In genomic region chr14:100551056-100551455, GRCh38 we compare ENCODE assay signal across 19 cellular contexts. TPM values are rescaled to one million over a fixed set of nuclear protein-coding genes. Genes with fewer than 3 reads are reported as not detected.
A peak's percentile ranks its signal among the peaks of the same experiment; 100 is the strongest.
DNase-seq lines count a peak whose midpoint lies in the region; ATAC-seq and TF ChIP-seq lines count a peak whose summit lies in the region.
"Had no signal": no experiment of that assay in that cellular context is flagged by ENCODE, and none has a peak within 500 bp of the region (broad histone marks: within the 10 kb centered on the region; RNA-seq: fewer than 3 reads in every experiment).

No MANE protein-coding gene starts in this region.

- no peak for DNase-seq in activated naive CD4-positive, alpha-beta T cell treated with anti-CD3 and anti-CD28 coated beads, Interleukin-2, amount 50 U/mL, for 16 hours
- DNase-seq in Panc1 (ENCODE audit: low read depth, low spot score) (no peak), neuronal stem cell (ENCODE audit: low spot score) (no peak), lower lobe of right lung (no peak)
- DNase-seq: AML-193; Caco-2; Calu3; CD4-positive, alpha-beta T cell; CD8-positive, alpha-beta T cell; DMS79 treated with DMSO at 0.1 percent for 48 hours; GDM1 had no signal

- H2BK120ac ChIP-seq in neuronal stem cell (ENCODE audit: low read depth, low read length): no peak overlapping the region

- H4K20me1 ChIP-seq in BLaER1: no peaks in the 10 kb centered on the region

- no peak overlapping the region for H3K4ac ChIP-seq in neuronal stem cell (ENCODE audit: low read length)

- no peaks in the 10 kb centered on the region for H3K36me3 ChIP-seq in BLaER1
- H3K36me3 ChIP-seq in Panc1 (ENCODE audit: control insufficient read depth, insufficient read depth, low read length): no peaks in the 10 kb centered on the region
- H3K36me3 ChIP-seq in neuronal stem cell (replicated peaks in 1 of 2; ENCODE audit: control insufficient read depth in 2 of 2, insufficient read depth in 2 of 2, low read length in 2 of 2): no peaks in the 10 kb centered on the region
- H3K36me3 ChIP-seq in lower lobe of right lung: no peaks in the 10 kb centered on the region

- no CpG with 5 or more reads among the region's 11 CpGs for WGBS in neuronal stem cell (ENCODE audit: extremely low coverage in 2 of 2, insufficient read length in 2 of 2, insufficient replicate concordance in 1 of 2), 2 donors

- no peak overlapping the region for H3K14ac ChIP-seq in neuronal stem cell (ENCODE audit: low read length)

- peak overlapping the region; percentile 58 for H3K18ac ChIP-seq in neuronal stem cell (ENCODE audit: low read length)

- no peak overlapping the region for H3K4me3 Mint-ChIP-seq in activated naive CD4-positive, alpha-beta T cell treated with anti-CD3 and anti-CD28 coated beads, Interleukin-2, amount 50 U/mL, for 24 hours
- H3K4me3 Mint-ChIP-seq: B cell; CD4-positive, alpha-beta T cell; CD8-positive, alpha-beta T cell had no signal

- no peaks in the 10 kb centered on the region for H3K27me3 ChIP-seq in BLaER1
- H3K27me3 ChIP-seq in Panc1 (ENCODE audit: control insufficient read depth, insufficient read depth, low read length): no peaks in the 10 kb centered on the region
- peaks cover 0 to 57% (median 9%) of the 10 kb centered on the region in 3 experiments for H3K27me3 ChIP-seq in neuronal stem cell (ENCODE audit: control insufficient read depth in 3 of 3, insufficient read depth in 3 of 3, low read depth in 1 of 3, low read length in 3 of 3)
- H3K27me3 ChIP-seq in lower lobe of right lung (ENCODE audit: low read depth): no peaks in the 10 kb centered on the region

- H2AK5ac ChIP-seq in neuronal stem cell (ENCODE audit: low read depth, low read length): peak overlapping the region; percentile 60

- CTCF ChIA-PET in Panc1 (lab: Charles Lee): no interaction called here

- ATAC-seq in Panc1 (no peak), lower lobe of right lung (no peak), HG03175 (IDR thresholded peaks at IDR 0.05; ENCODE audit: unreplicated experiment) (no peak)
- ATAC-seq: A549; CD8-positive, alpha-beta T cell; GM12878 had no signal

- intact Hi-C loops in Panc1 (cut with micrococcal nuclease; ENCODE audit: unreplicated experiment): no loop called here
- intact Hi-C loops in lower lobe of right lung (cut with DNase I): no loop called here

- peak overlapping the region; percentile 95 for H3K4me2 ChIP-seq in BLaER1
- no peak overlapping the region for H3K4me2 ChIP-seq in neuronal stem cell (ENCODE audit: insufficient read depth, low read length, poor library complexity, severe bottlenecking)
- H3K4me2 ChIP-seq: A549 had no signal

- no peaks in the 10 kb centered on the region for H3K79me1 ChIP-seq in neuronal stem cell (ENCODE audit: low read depth, low read length)

- no peak overlapping the region for H2AFZ ChIP-seq in neuronal stem cell (ENCODE audit: low read length)

- H3K9ac ChIP-seq in BLaER1 (no peak overlapping the region), neuronal stem cell (ENCODE audit: low read depth, low read length, poor library complexity) (no peak overlapping the region)

- no peak overlapping the region for H4K91ac ChIP-seq in neuronal stem cell (ENCODE audit: low read depth, low read length, poor library complexity)

- no peak overlapping the region for H2BK12ac ChIP-seq in neuronal stem cell (ENCODE audit: low read length)

- H3K36me3 Mint-ChIP-seq in activated naive CD4-positive, alpha-beta T cell treated with anti-CD3 and anti-CD28 coated beads, Interleukin-2, amount 50 U/mL, for 24 hours: no peaks in the 10 kb centered on the region
- H3K36me3 Mint-ChIP-seq: CD8-positive, alpha-beta T cell had no signal

- H3K4me1 ChIP-seq in BLaER1 (peaks cover 97% of the 10 kb centered on the region), Panc1 (ENCODE audit: control insufficient read depth, insufficient read depth, low read length) (peaks cover 51% of the 10 kb centered on the region), neuronal stem cell (ENCODE audit: control insufficient read depth in 2 of 2, insufficient read depth in 1 of 2, low read depth in 1 of 2, low read length in 2 of 2) (peaks cover 4 to 12% of the 10 kb centered on the region in 2 donors), lower lobe of right lung (peaks cover 20% of the 10 kb centered on the region)

- in situ Hi-C loops in Panc1 (cut with HindIII; ENCODE audit: low pct_unique_long_range_greater_than_20kb, low sequenced_read_pairs): no loop called here

- no peaks in the 10 kb centered on the region for H3K9me3 Mint-ChIP-seq in activated naive CD4-positive, alpha-beta T cell treated with anti-CD3 and anti-CD28 coated beads, Interleukin-2, amount 50 U/mL, for 24 hours
- H3K9me3 Mint-ChIP-seq: CD4-positive, alpha-beta T cell; CD8-positive, alpha-beta T cell had no signal

- H3K4me3 ChIP-seq in BLaER1 (no peak overlapping the region), Panc1 (ENCODE audit: low read depth in 2 of 2, low read length in 2 of 2) (no peak overlapping the region), neuronal stem cell (ENCODE audit: low read length in 2 of 2) (no peak overlapping the region), lower lobe of right lung (no peak overlapping the region)
- H3K4me3 ChIP-seq: A549, GM12878 had no signal

- peak overlapping the region; percentile 12 for H3K27ac Mint-ChIP-seq in activated naive CD4-positive, alpha-beta T cell treated with anti-CD3 and anti-CD28 coated beads, Interleukin-2, amount 50 U/mL, for 24 hours
- H3K27ac Mint-ChIP-seq: B cell; CD4-positive, alpha-beta T cell; CD8-positive, alpha-beta T cell had no signal

- H3K9me3 ChIP-seq in BLaER1 (no peaks in the 10 kb centered on the region), Panc1 (ENCODE audit: control insufficient read depth, insufficient read depth, low read depth, low read length) (no peaks in the 10 kb centered on the region), neuronal stem cell (replicated peaks in 1 of 2; ENCODE audit: control insufficient read depth in 2 of 2, insufficient read depth in 1 of 2, low read depth in 1 of 2, low read length in 2 of 2) (no peaks in the 10 kb centered on the region), lower lobe of right lung (no peaks in the 10 kb centered on the region)
- H3K9me3 ChIP-seq: A549, Caco-2 had no signal

- BruUV-seq in Panc1 (replicated peaks; lab: Mats Ljungman, UMichigan): TSS peak; percentile 40

- no peak for TF ChIP-seq CTCF in Panc1 (IDR thresholded peaks at IDR 0.05)
- no peak for TF ChIP-seq CTCF in lower lobe of right lung (IDR thresholded peaks at IDR 0.05)

- H2BK15ac ChIP-seq in neuronal stem cell (ENCODE audit: low read length): peak overlapping the region; percentile 35

- POLR2A ChIA-PET in Panc1 (lab: Charles Lee): no interaction called here

- no peak overlapping the region for H2BK5ac ChIP-seq in neuronal stem cell (ENCODE audit: low read length)

- H3K27ac ChIP-seq in BLaER1 (no peak overlapping the region), Panc1 (ENCODE audit: low read length) (no peak overlapping the region; the same call in 1 of the 2 replicates), neuronal stem cell (replicated peaks; ENCODE audit: low read length) (no peak overlapping the region), lower lobe of right lung (no peak overlapping the region)
- H3K27ac ChIP-seq: 22Rv1, A549, C4-2B had no signal

- H3K23ac ChIP-seq in neuronal stem cell (ENCODE audit: low read depth, low read length, poor library complexity): peak overlapping the region; percentile 94

- no peak overlapping the region for H4K8ac ChIP-seq in neuronal stem cell (ENCODE audit: low read depth, low read length)

- H3K4me1 Mint-ChIP-seq in activated naive CD4-positive, alpha-beta T cell treated with anti-CD3 and anti-CD28 coated beads, Interleukin-2, amount 50 U/mL, for 24 hours: peaks cover 26% of the 10 kb centered on the region

- no peaks in the 10 kb centered on the region for H3K27me3 Mint-ChIP-seq in activated naive CD4-positive, alpha-beta T cell treated with anti-CD3 and anti-CD28 coated beads, Interleukin-2, amount 50 U/mL, for 24 hours
- H3K27me3 Mint-ChIP-seq: CD4-positive, alpha-beta T cell had no signal

RNA-seq across cellular contexts. Expression of gene BEGAIN, which starts 36.2 kb away (rescaled TPM):
- total RNA-seq in Panc1 (2021; ENCODE audit: unreplicated experiment): 26.5 TPM
- 37.2 TPM for polyA plus RNA-seq in Panc1 (2012; ENCODE audit: insufficient read length)
- polyA plus RNA-seq in neuronal stem cell (2013, experiment 1 of 2): 20.9 TPM
- 20.1 TPM for polyA plus RNA-seq in neuronal stem cell (2013, experiment 2 of 2)
- total RNA-seq in lower lobe of right lung: 1.3 TPM
- total RNA-seq: B cell had no signal

Comparison
In these comparisons a context has a peak if more than half of its experiments do, and no peak if none do; other contexts are left out.
1. RNA of gene BEGAIN, which starts 36.2 kb away (total RNA-seq): 26.5 TPM in Panc1 (single experiment); 1.3 TPM in lower lobe of right lung (single experiment); every median in the first group is over 10 times any median in the second.